In genomic region chr1:204149107-204149506, GRCh38 we compare ENCODE assay signal across 25 cellular contexts. TPM values are rescaled to one million over a fixed set of nuclear protein-coding genes. Genes with fewer than 3 reads are reported as not detected.
A peak's percentile ranks its signal among the peaks of the same experiment; 100 is the strongest.
DNase-seq lines count a peak whose midpoint lies in the region; ATAC-seq, FAIRE-seq and TF ChIP-seq lines count a peak whose summit lies in the region.
"Had no signal": no experiment of that assay in that cellular context is flagged by ENCODE, and none has a peak within 500 bp of the region (broad histone marks: within the 10 kb centered on the region; RNA-seq: fewer than 3 reads in every experiment).

No MANE protein-coding gene starts in this region.

- no peak for TF ChIP-seq EP300 in HepG2 (IDR thresholded peaks at IDR 0.05; ENCODE audit: low read depth in 2 of 2, low read length in 2 of 2)
- no peak for TF ChIP-seq EP300 in HepG2 (CRISPR knock-in tag; IDR thresholded peaks at IDR 0.05; ENCODE audit: borderline replicate concordance)
- TF ChIP-seq EP300 in neural cell (conservative IDR thresholded peaks at IDR 0.05; ENCODE audit: poor library complexity, severe bottlenecking), result no peak
- TF ChIP-seq EP300 in transverse colon (IDR thresholded peaks at IDR 0.05; ENCODE audit: low read depth), result no peak

- POLR2A ChIA-PET in HepG2 (lab: Yijun Ruan, JAX), result no interaction called here

- H3F3A ChIP-seq in neural cell (ENCODE audit: insufficient read depth, low read length, poor library complexity, severe bottlenecking), result no peaks in the 10 kb centered on the region

- H3K9ac ChIP-seq in liver (ENCODE audit: low read depth in 1 of 2, low read length in 2 of 2) (peak overlapping the region in 1 of 2 donors; percentile 50), HepG2 (ENCODE audit: insufficient read depth, low read depth, low read length) (no peak overlapping the region), neural cell (ENCODE audit: low read length) (no peak overlapping the region)
- H3K9ac ChIP-seq: neural progenitor cell had no signal

- H3K27me3 ChIP-seq in liver (ENCODE audit: control insufficient read depth in 4 of 4, insufficient read depth in 4 of 4, low read length in 3 of 4), result no peaks in the 10 kb centered on the region
- H3K27me3 ChIP-seq in HepG2 (ENCODE audit: control insufficient read depth in 1 of 2, insufficient read depth in 2 of 2, low read length in 2 of 2), result no peaks in the 10 kb centered on the region; a peak in 1 of 5 replicates
- peaks cover 27% of the 10 kb centered on the region for H3K27me3 ChIP-seq in neural cell (ENCODE audit: insufficient read depth, low read depth, low read length)
- H3K27me3 ChIP-seq in transverse colon, result peaks cover 29% of the 10 kb centered on the region

- H2AFZ ChIP-seq in HepG2 (ENCODE audit: low read length) (no peak overlapping the region), neural cell (ENCODE audit: low read depth, low read length) (no peak overlapping the region)
- H2AFZ ChIP-seq: neural progenitor cell had no signal

- ATAC-seq in HepG2 (no peak), GM18907 (IDR thresholded peaks at IDR 0.05; ENCODE audit: unreplicated experiment) (no peak)
- ATAC-seq in activated naive CD8-positive, alpha-beta T cell treated with anti-CD3 and anti-CD28 coated beads, Interleukin-2, amount 50 U/mL, for 24 hours, result no peak
- ATAC-seq: activated naive CD4-positive, alpha-beta T cell treated with anti-CD3 and anti-CD28 coated beads, Interleukin-2, amount 50 U/mL, for 72 hours; left ventricle myocardium superior had no signal

- 50% methylated on average over 2 of the region's 2 CpGs for WGBS in liver
- WGBS in HepG2 (ENCODE audit: low lambda C conversion rate), result 95% methylated on average over 2 of the region's 2 CpGs
- WGBS in transverse colon (ENCODE audit: low coverage in 1 of 2), 2 donors, result 76 to 100% methylated on average over 1 to 2 of the region's 2 CpGs

- no peaks in the 10 kb centered on the region for H3K79me2 ChIP-seq in HepG2 (ENCODE audit: insufficient read depth, low read length)
- H3K79me2 ChIP-seq in neural cell (replicated peaks; ENCODE audit: insufficient read depth, low read length), result no peaks in the 10 kb centered on the region

- H3K4me1 Mint-ChIP-seq in activated naive CD8-positive, alpha-beta T cell treated with anti-CD3 and anti-CD28 coated beads, Interleukin-2, amount 50 U/mL, for 24 hours, result peaks cover 5% of the 10 kb centered on the region

- H3K4me2 ChIP-seq in HepG2 (ENCODE audit: low read depth, low read length) (no peak overlapping the region), neural cell (ENCODE audit: low read length) (no peak overlapping the region)
- H3K4me2 ChIP-seq: neural progenitor cell had no signal

- intact Hi-C loops in HepG2 (cut with micrococcal nuclease; ENCODE audit: unreplicated experiment), result loop anchor here (10.0 kb wide), 1 partner anchor 356 kb away; no protein-coding TSS in a partner anchor
- intact Hi-C loops in transverse colon (cut with DNase I; ENCODE audit: low total_unique reads), result no loop called here

- no peak for TF ChIP-seq POLR2A in HepG2 (IDR thresholded peaks at IDR 0.05; ENCODE audit: insufficient read depth in 1 of 2, low read depth in 2 of 2, low read length in 2 of 2)
- no peak for TF ChIP-seq POLR2A in transverse colon (IDR thresholded peaks at IDR 0.05)

- no peak for DNase-seq in HepG2 (ENCODE audit: low spot score)
- no peak for DNase-seq in transverse colon
- DNase-seq in activated naive CD8-positive, alpha-beta T cell treated with anti-CD3 and anti-CD28 coated beads, Interleukin-2, amount 50 U/mL, for 24 hours, result no peak
- DNase-seq: activated B cell treated with CpG ODN at 0.5 μM for 24 hours; activated CD4-positive, alpha-beta T cell treated with anti-CD3 and anti-CD28 coated beads, Interleukin-2, amount 50 U/mL, for 48 hours; activated CD8-positive, alpha-beta memory T cell treated with anti-CD3 and anti-CD28 coated beads, Interleukin-2, amount 50 U/mL, for 4 hours; C1 segment of cervical spinal cord; left ventricle myocardium superior; midbrain; MV-4-11; NCI-H1694; NCI-H748 treated with DMSO at 0.1 percent for 48 hours; stimulated activated CD8-positive, alpha-beta memory T cell treated with anti-CD3 and anti-CD28 coated beads, Interleukin-4, amount 100 ng/mL, for 48 hours; T-helper 9 cell had no signal

- no peaks in the 10 kb centered on the region for H3K36me3 ChIP-seq in liver (ENCODE audit: control insufficient read depth in 4 of 4, insufficient read depth in 3 of 4, low read depth in 1 of 4, low read length in 3 of 4)
- no peaks in the 10 kb centered on the region for H3K36me3 ChIP-seq in HepG2 (replicated peaks in 1 of 2; ENCODE audit: control insufficient read depth in 1 of 2, insufficient read depth in 2 of 2, low read length in 2 of 2)
- no peaks in the 10 kb centered on the region for H3K36me3 ChIP-seq in neural cell (ENCODE audit: insufficient read depth, low read length)
- H3K36me3 ChIP-seq in transverse colon, result no peaks in the 10 kb centered on the region
- H3K36me3 ChIP-seq: neural progenitor cell had no signal

- peaks cover 3% of the 10 kb centered on the region for H3K27me3 Mint-ChIP-seq in activated naive CD8-positive, alpha-beta T cell treated with anti-CD3 and anti-CD28 coated beads, Interleukin-2, amount 50 U/mL, for 24 hours

- H3K4me3 Mint-ChIP-seq in activated naive CD8-positive, alpha-beta T cell treated with anti-CD3 and anti-CD28 coated beads, Interleukin-2, amount 50 U/mL, for 24 hours, result no peak overlapping the region
- H3K4me3 Mint-ChIP-seq: activated B cell treated with CpG ODN at 0.5 μM for 24 hours had no signal

- peaks cover 12 to 79% (median 65%) of the 10 kb centered on the region in 4 donors for H3K4me1 ChIP-seq in liver (ENCODE audit: control insufficient read depth in 4 of 4, insufficient read depth in 4 of 4, low read length in 3 of 4)
- H3K4me1 ChIP-seq in HepG2 (ENCODE audit: insufficient read depth, low read length), result peaks cover 72% of the 10 kb centered on the region
- H3K4me1 ChIP-seq in transverse colon, result peaks cover 5 to 9% (median 6%) of the 10 kb centered on the region in 4 donors

- TF ChIP-seq RAD21 in liver (IDR thresholded peaks at IDR 0.05) (no peak), HepG2 (CRISPR knock-in tag; IDR thresholded peaks at IDR 0.05) (no peak), neural cell (conservative IDR thresholded peaks at IDR 0.05) (no peak)

- H3K4me3 ChIP-seq in liver (ENCODE audit: low read depth in 1 of 3, low read length in 3 of 3) (peak overlapping the region; percentile 57 to 71 (median 58)), HepG2 (replicated peaks in 1 of 3; ENCODE audit: insufficient read depth in 1 of 3, low read depth in 2 of 3, low read length in 3 of 3) (no peak overlapping the region), neural cell (ENCODE audit: low read length) (peak overlapping the region; percentile 15), transverse colon (no peak overlapping the region)
- H3K4me3 ChIP-seq: neural progenitor cell had no signal

- BruUV-seq in HepG2 (replicated peaks; lab: Mats Ljungman, UMichigan), result no TSS peak

- in situ Hi-C loops in HepG2 (cut with HindIII; ENCODE audit: extremely low pct_ligation_motif_present, low pct_unique_long_range_greater_than_20kb), result no loop called here
- in situ Hi-C loops in transverse colon (cut with MboI; ENCODE audit: low pct_ligation_motif_present in 1 of 4, low pct_unique_long_range_greater_than_20kb in 1 of 4, low sequenced_read_pairs in 3 of 4), result no loop called here

- H3K36me3 Mint-ChIP-seq in activated naive CD8-positive, alpha-beta T cell treated with anti-CD3 and anti-CD28 coated beads, Interleukin-2, amount 50 U/mL, for 24 hours (ENCODE audit: low read depth), result no peaks in the 10 kb centered on the region
- H3K36me3 Mint-ChIP-seq: activated naive CD4-positive, alpha-beta T cell treated with anti-CD3 and anti-CD28 coated beads, Interleukin-2, amount 50 U/mL, for 72 hours had no signal

- FAIRE-seq in HepG2 (lab: Jason Lieb, UNC), result no peak
- FAIRE-seq: G401.6 had no signal

- TF ChIP-seq CTCF in liver (IDR thresholded peaks at IDR 0.05; ENCODE audit: low read depth, low read length, missing input control) (no peak), HepG2 (CRISPR knock-in tag; IDR thresholded peaks at IDR 0.05) (no peak), VCaP (conservative IDR thresholded peaks at IDR 0.05) (no peak), neural cell (IDR thresholded peaks at IDR 0.05; ENCODE audit: poor library complexity, severe bottlenecking) (no peak), transverse colon (IDR thresholded peaks at IDR 0.05) (no peak)

- H4K20me1 ChIP-seq in HepG2 (ENCODE audit: insufficient read depth, low read length), result no peaks in the 10 kb centered on the region
- H4K20me1 ChIP-seq in neural cell (ENCODE audit: insufficient read depth), result no peaks in the 10 kb centered on the region

- H3K27ac Mint-ChIP-seq in activated naive CD8-positive, alpha-beta T cell treated with anti-CD3 and anti-CD28 coated beads, Interleukin-2, amount 50 U/mL, for 24 hours, result no peak overlapping the region
- H3K27ac Mint-ChIP-seq: activated B cell treated with CpG ODN at 0.5 μM for 24 hours; activated naive CD4-positive, alpha-beta T cell treated with anti-CD3 and anti-CD28 coated beads, Interleukin-2, amount 50 U/mL, for 72 hours; neural progenitor cell; progenitor cell of endocrine pancreas had no signal

- H3K27ac ChIP-seq in liver (ENCODE audit: low read depth in 1 of 2, low read length in 2 of 2) (peak overlapping the region in 1 of 2 donors; percentile 5), HepG2 (ENCODE audit: extremely low read length, insufficient read depth, low read length) (no peak overlapping the region), VCaP (peak overlapping the region; percentile 20), neural cell (ENCODE audit: low read length) (no peak overlapping the region), transverse colon (no peak overlapping the region)
- H3K27ac ChIP-seq: neural progenitor cell had no signal

- H3K9me2 ChIP-seq in neural cell (ENCODE audit: insufficient read depth, low read length), result no peaks in the 10 kb centered on the region

- no peaks in the 10 kb centered on the region for H3K9me3 Mint-ChIP-seq in activated naive CD8-positive, alpha-beta T cell treated with anti-CD3 and anti-CD28 coated beads, Interleukin-2, amount 50 U/mL, for 24 hours
- H3K9me3 Mint-ChIP-seq: activated B cell treated with CpG ODN at 0.5 μM for 24 hours; activated naive CD4-positive, alpha-beta T cell treated with anti-CD3 and anti-CD28 coated beads, Interleukin-2, amount 50 U/mL, for 72 hours; neural progenitor cell had no signal

- H3K9me3 ChIP-seq in liver (ENCODE audit: control insufficient read depth in 4 of 4, low read length in 3 of 4) (no peaks in the 10 kb centered on the region), HepG2 (ENCODE audit: low read length) (no peaks in the 10 kb centered on the region), neural cell (ENCODE audit: low read length) (no peaks in the 10 kb centered on the region), transverse colon (no peaks in the 10 kb centered on the region)

- CTCF ChIA-PET in HepG2 (lab: Yijun Ruan, JAX; ENCODE audit: low intra/inter-chr PET ratio, low total read pairs), result no interaction called here

RNA-seq across cellular contexts. Expression of gene ETNK2, which starts 2.7 kb away (rescaled TPM):
- total RNA-seq in liver (100 to 1,000 TPM in 1 of 2 donors, 10 to 100 TPM in 1; 24.5 to 119 TPM), HepG2 (2016; rRNA removed; fragmentation: Illumina TruSeq; extraction: Trizol) (35.3 and 42.8 TPM in 2 replicates), transverse colon (1 to 10 TPM in 3 of 4 donors, not detected in 1; 1.9 to 3.7 (median 3.3) TPM)
- polyA plus RNA-seq in liver (10 to 100 TPM; 66.6 to 91.0 TPM), HepG2 (2011; rRNA removed) (15.5 and 23.4 TPM in 2 replicates), neural cell (26.3 and 26.7 TPM in 2 replicates)
- 44.9 and 55.4 TPM in 2 replicates for total RNA-seq in HepG2 (2016; cell fraction: cytosol; rRNA removed; fragmentation: Illumina TruSeq; extraction: Trizol; ENCODE audit: low read depth)
- total RNA-seq in HepG2 (2016; cell fraction: insoluble cytoplasmic fraction; rRNA removed; fragmentation: Illumina TruSeq; extraction: Trizol), result 31.7 and 40.5 TPM in 2 replicates
- 91.7 and 102 TPM in 2 replicates for total RNA-seq in HepG2 (2016; cell fraction: membrane; rRNA removed; fragmentation: Illumina TruSeq; extraction: Trizol)
- total RNA-seq in HepG2 (2016; cell fraction: nucleus; rRNA removed; fragmentation: Illumina TruSeq; extraction: Trizol), result 18.1 and 22.1 TPM in 2 replicates
- 13.9 and 23.8 TPM in 2 replicates for polyA plus RNA-seq in HepG2 (2011; cell fraction: cytosol; rRNA removed)
- 5.6 and 10.0 TPM in 2 replicates for polyA plus RNA-seq in HepG2 (2011; cell fraction: nucleus; rRNA removed)
- polyA plus RNA-seq in HepG2 (2012), result 18.2 and 18.3 TPM in 2 replicates
- polyA plus RNA-seq in HepG2 (2016; cell fraction: cytosol; fragmentation: Illumina TruSeq; extraction: Trizol; ENCODE audit: low read depth), result 63.9 and 73.6 TPM in 2 replicates
- 38.8 and 47.8 TPM in 2 replicates for polyA plus RNA-seq in HepG2 (2016; cell fraction: insoluble cytoplasmic fraction; fragmentation: Illumina TruSeq; extraction: Trizol; ENCODE audit: low read depth)
- polyA plus RNA-seq in HepG2 (2016; cell fraction: membrane; fragmentation: Illumina TruSeq; extraction: Trizol; ENCODE audit: low read depth), result 98.0 and 100 TPM in 2 replicates
- 24.8 and 26.8 TPM in 2 replicates for polyA plus RNA-seq in HepG2 (2016; cell fraction: nucleus; fragmentation: Illumina TruSeq; extraction: Trizol; ENCODE audit: insufficient read depth, low read depth)
- 1.9 and 16.9 TPM in 2 replicates for polyA minus RNA-seq in HepG2 (2011; rRNA and poly(A)+ RNA removed; ENCODE audit: low replicate concordance)
- polyA minus RNA-seq in HepG2 (2011; cell fraction: cytosol; rRNA and poly(A)+ RNA removed), result 6.6 and 10.3 TPM in 2 replicates
- polyA minus RNA-seq in HepG2 (2011; cell fraction: nucleus; rRNA and poly(A)+ RNA removed), result 4.9 and 9.0 TPM in 2 replicates
- 28.0 and 29.3 TPM in 2 replicates for polyA minus RNA-seq in neural cell

RNA-seq across cellular contexts. Expression of gene REN, which starts 17.0 kb away (rescaled TPM):
- total RNA-seq in liver (under 1 TPM; 0.05 to 0.25 TPM), HepG2 (2016; rRNA removed; fragmentation: Illumina TruSeq; extraction: Trizol) (not detected in 2 replicates), transverse colon (1 to 10 TPM in 1 of 4 donors, not detected in 3; 2.7 TPM)
- polyA plus RNA-seq in liver (under 1 TPM in 1 of 2 donors, not detected in 1; 0.15 TPM), HepG2 (2011; rRNA removed) (0.05 TPM in 1 of 2 replicates, not detected in the other), neural cell (not detected in 2 replicates)
- not detected in 2 replicates for total RNA-seq in HepG2 (2016; cell fraction: cytosol; rRNA removed; fragmentation: Illumina TruSeq; extraction: Trizol; ENCODE audit: low read depth)
- total RNA-seq in HepG2 (2016; cell fraction: insoluble cytoplasmic fraction; rRNA removed; fragmentation: Illumina TruSeq; extraction: Trizol), result not detected in 2 replicates
- not detected in 2 replicates for total RNA-seq in HepG2 (2016; cell fraction: membrane; rRNA removed; fragmentation: Illumina TruSeq; extraction: Trizol)
- not detected in 2 replicates for total RNA-seq in HepG2 (2016; cell fraction: nucleus; rRNA removed; fragmentation: Illumina TruSeq; extraction: Trizol)
- polyA plus RNA-seq in HepG2 (2011; cell fraction: cytosol; rRNA removed), result 0.03 and 0.06 TPM in 2 replicates
- 0.12 and 0.21 TPM in 2 replicates for polyA plus RNA-seq in HepG2 (2011; cell fraction: nucleus; rRNA removed)
- polyA plus RNA-seq in HepG2 (2012), result not detected in 2 replicates
- not detected in 2 replicates for polyA plus RNA-seq in HepG2 (2016; cell fraction: cytosol; fragmentation: Illumina TruSeq; extraction: Trizol; ENCODE audit: low read depth)
- polyA plus RNA-seq in HepG2 (2016; cell fraction: insoluble cytoplasmic fraction; fragmentation: Illumina TruSeq; extraction: Trizol; ENCODE audit: low read depth), result not detected in 2 replicates
- polyA plus RNA-seq in HepG2 (2016; cell fraction: membrane; fragmentation: Illumina TruSeq; extraction: Trizol; ENCODE audit: low read depth), result not detected in 2 replicates
- polyA plus RNA-seq in HepG2 (2016; cell fraction: nucleus; fragmentation: Illumina TruSeq; extraction: Trizol; ENCODE audit: insufficient read depth, low read depth), result not detected in 2 replicates
- not detected in 2 replicates for polyA minus RNA-seq in HepG2 (2011; rRNA and poly(A)+ RNA removed; ENCODE audit: low replicate concordance)
- polyA minus RNA-seq in HepG2 (2011; cell fraction: cytosol; rRNA and poly(A)+ RNA removed), result not detected in 2 replicates
- not detected in 2 replicates for polyA minus RNA-seq in HepG2 (2011; cell fraction: nucleus; rRNA and poly(A)+ RNA removed)
- polyA minus RNA-seq in neural cell, result not detected in 2 replicates
- total RNA-seq: activated B cell treated with CpG ODN at 0.5 μM for 24 hours; activated naive CD4-positive, alpha-beta T cell treated with anti-CD3 and anti-CD28 coated beads, Interleukin-2, amount 50 U/mL, for 72 hours; dermis microvascular lymphatic vessel endothelial cell; left ventricle myocardium superior; OCI-LY7; progenitor cell of endocrine pancreas; Right ventricle myocardium inferior had no signal

RNA-seq across cellular contexts. Expression of gene KISS1, which starts 47.2 kb away (rescaled TPM):
- under 1 TPM in 1 of 2 donors, not detected in 1; 0.50 TPM for total RNA-seq in liver
- 1 to 10 TPM in 1 of 2 donors, not detected in 1; 1.4 TPM for polyA plus RNA-seq in liver
- 0.80 TPM in 1 of 2 replicates, not detected in the other for total RNA-seq in HepG2 (2016; rRNA removed; fragmentation: Illumina TruSeq; extraction: Trizol)
- total RNA-seq in HepG2 (2016; cell fraction: cytosol; rRNA removed; fragmentation: Illumina TruSeq; extraction: Trizol; ENCODE audit: low read depth), result 1.4 TPM in 1 of 2 replicates, not detected in the other
- 0.58 and 1.2 TPM in 2 replicates for total RNA-seq in HepG2 (2016; cell fraction: insoluble cytoplasmic fraction; rRNA removed; fragmentation: Illumina TruSeq; extraction: Trizol)
- 1.5 TPM in 2 replicates for total RNA-seq in HepG2 (2016; cell fraction: membrane; rRNA removed; fragmentation: Illumina TruSeq; extraction: Trizol)
- total RNA-seq in HepG2 (2016; cell fraction: nucleus; rRNA removed; fragmentation: Illumina TruSeq; extraction: Trizol), result not detected in 2 replicates
- polyA plus RNA-seq in HepG2 (2011; rRNA removed), result 0.24 and 0.33 TPM in 2 replicates
- polyA plus RNA-seq in HepG2 (2011; cell fraction: cytosol; rRNA removed), result 0.21 and 0.93 TPM in 2 replicates
- polyA plus RNA-seq in HepG2 (2011; cell fraction: nucleus; rRNA removed), result 0.76 and 0.81 TPM in 2 replicates
- polyA plus RNA-seq in HepG2 (2012), result not detected in 2 replicates
- 0.86 and 0.96 TPM in 2 replicates for polyA plus RNA-seq in HepG2 (2016; cell fraction: cytosol; fragmentation: Illumina TruSeq; extraction: Trizol; ENCODE audit: low read depth)
- polyA plus RNA-seq in HepG2 (2016; cell fraction: insoluble cytoplasmic fraction; fragmentation: Illumina TruSeq; extraction: Trizol; ENCODE audit: low read depth), result not detected in 2 replicates
- polyA plus RNA-seq in HepG2 (2016; cell fraction: membrane; fragmentation: Illumina TruSeq; extraction: Trizol; ENCODE audit: low read depth), result 0.51 and 0.60 TPM in 2 replicates
- polyA plus RNA-seq in HepG2 (2016; cell fraction: nucleus; fragmentation: Illumina TruSeq; extraction: Trizol; ENCODE audit: insufficient read depth, low read depth), result not detected in 2 replicates
- not detected in 2 replicates for polyA minus RNA-seq in HepG2 (2011; rRNA and poly(A)+ RNA removed; ENCODE audit: low replicate concordance)
- polyA minus RNA-seq in HepG2 (2011; cell fraction: cytosol; rRNA and poly(A)+ RNA removed), result not detected in 2 replicates
- not detected in 2 replicates for polyA minus RNA-seq in HepG2 (2011; cell fraction: nucleus; rRNA and poly(A)+ RNA removed)
- polyA plus RNA-seq in neural cell, result not detected in 2 replicates
- polyA minus RNA-seq in neural cell, result not detected in 2 replicates
- total RNA-seq in transverse colon, result not detected
- total RNA-seq: activated B cell treated with CpG ODN at 0.5 μM for 24 hours, left ventricle myocardium superior, OCI-LY7, progenitor cell of endocrine pancreas, Right ventricle myocardium inferior had no signal

Comparison
In these comparisons a context has a peak if more than half of its experiments do, and no peak if none do; other contexts are left out.
1. H3K4me3 ChIP-seq: peak in liver (3 of 3) and neural cell (single experiment); none in HepG2 (0 of 3) and transverse colon (0 of 4).
2. RNA of gene ETNK2, which starts 2.7 kb away (total RNA-seq): 24.5 to 119 TPM in liver and 18.1 to 102 TPM in HepG2; 1.9 to 3.7 TPM in transverse colon; every median in the first group is over 4 times any median in the second.